Comparison of ENCODE assay signal across 12 cellular contexts in the genomic region with DNA sequence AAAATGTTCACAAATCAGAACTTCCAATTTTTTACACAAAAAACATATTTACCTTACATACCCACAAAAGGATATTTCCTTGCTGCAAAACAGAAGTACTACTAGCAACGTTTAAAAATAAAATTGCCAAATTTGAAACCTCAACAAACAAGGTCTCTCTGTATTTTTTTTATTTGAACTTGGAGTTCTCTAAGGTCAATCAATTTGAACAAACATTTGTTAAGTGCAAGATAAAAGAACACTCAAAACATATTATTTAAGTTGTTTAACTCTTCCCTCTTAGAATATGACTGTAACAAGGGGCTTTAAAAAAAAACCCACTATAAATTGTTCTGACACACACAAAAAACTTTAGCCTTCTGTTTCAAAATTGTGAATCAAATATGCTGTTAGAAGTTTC.
"Had no signal": no experiment of that assay in that cellular context is flagged by ENCODE, and none has a peak within 500 bp of the region (broad histone marks: within the 10 kb centered on the region; RNA-seq: fewer than 3 reads in every experiment).

No MANE protein-coding gene starts in this region.

- H3K36me3 ChIP-seq: colonic mucosa had no signal

- H3K4me1 ChIP-seq: SJCRH30 had no signal

- H3K27ac Mint-ChIP-seq: activated B cell treated with CpG ODN at 0.5 μM for 24 hours; activated CD4-positive, alpha-beta T cell treated with anti-CD3 and anti-CD28 coated beads, Interleukin-2, amount 10 ng/mL, durations not matched to agents 24 days and 14 days had no signal

- ATAC-seq: left ventricle myocardium superior; stimulated activated effector memory CD8-positive, alpha-beta T cell treated with anti-CD3 and anti-CD28 coated beads, Interleukin-12 subunit alpha, Interleukin-12 subunit beta, amount 100 ng/mL, for 72 hours had no signal

- H3K4me3 Mint-ChIP-seq: activated B cell treated with CpG ODN at 0.5 μM for 24 hours; activated CD4-positive, alpha-beta T cell treated with anti-CD3 and anti-CD28 coated beads, Interleukin-2, amount 10 ng/mL, durations not matched to agents 24 days and 14 days; stimulated activated effector memory CD8-positive, alpha-beta T cell treated with anti-CD3 and anti-CD28 coated beads, Interleukin-12 subunit alpha, Interleukin-12 subunit beta, amount 100 ng/mL, for 72 hours had no signal

- H3K4me3 ChIP-seq: colonic mucosa, esophagus muscularis mucosa, SJCRH30 had no signal

- H3K9me3 ChIP-seq: colonic mucosa, esophagus muscularis mucosa, SJCRH30 had no signal

- DNase-seq: activated B cell treated with CpG ODN at 0.5 μM for 24 hours; activated CD8-positive, alpha-beta memory T cell treated with anti-CD3 and anti-CD28 coated beads for 24 hours; activated effector memory CD4-positive, alpha-beta T cell treated with anti-CD3 and anti-CD28 coated beads, Interleukin-2, amount 50 U/mL, for 16 hours; colonic mucosa; glutamatergic neuron; hypothalamus; left ventricle myocardium superior; mesenchymal stem cell; SJCRH30 had no signal

- H3K27me3 ChIP-seq: colonic mucosa, esophagus muscularis mucosa, SJCRH30 had no signal

- H3K27me3 Mint-ChIP-seq: activated B cell treated with CpG ODN at 0.5 μM for 24 hours; activated CD4-positive, alpha-beta T cell treated with anti-CD3 and anti-CD28 coated beads, Interleukin-2, amount 10 ng/mL, durations not matched to agents 24 days and 14 days had no signal

- H3K9me3 Mint-ChIP-seq: activated B cell treated with CpG ODN at 0.5 μM for 24 hours; activated CD4-positive, alpha-beta T cell treated with anti-CD3 and anti-CD28 coated beads, Interleukin-2, amount 10 ng/mL, durations not matched to agents 24 days and 14 days; stimulated activated effector memory CD8-positive, alpha-beta T cell treated with anti-CD3 and anti-CD28 coated beads, Interleukin-12 subunit alpha, Interleukin-12 subunit beta, amount 100 ng/mL, for 72 hours had no signal

- H3K27ac ChIP-seq: colonic mucosa, esophagus muscularis mucosa, SJCRH30 had no signal
